In genomic region chr16:67116388-67117311, GRCh38 we compare ENCODE assay signal across 2 cellular contexts.
A peak's percentile ranks its signal among the peaks of the same experiment; 100 is the strongest.
TF ChIP-seq lines count a peak whose summit lies in the region.

No MANE protein-coding gene starts in this region.

TF ChIP-seq in WTC11, 78 proteins besides CTCF, POLR2A, EP300 and RAD21 (continues in another document):
- TF ChIP-seq OVOL2 (CRISPR knock-in tag; IDR thresholded peaks at IDR 0.05; ENCODE audit: borderline replicate concordance) (no peak), MAX (CRISPR knock-in tag; IDR thresholded peaks at IDR 0.05) (no peak), ATF6 (CRISPR knock-in tag; IDR thresholded peaks at IDR 0.05) (no peak), AFF4 (CRISPR knock-in tag; IDR thresholded peaks at IDR 0.05; ENCODE audit: borderline replicate concordance) (no peak), GABPB1 (CRISPR knock-in tag; IDR thresholded peaks at IDR 0.05) (no peak), PRRX2 (CRISPR knock-in tag; IDR thresholded peaks at IDR 0.05) (no peak), FOXP4 (CRISPR knock-in tag; IDR thresholded peaks at IDR 0.05) (no peak), NFE2L1 (CRISPR knock-in tag; IDR thresholded peaks at IDR 0.05) (no peak), FOXK1 (CRISPR knock-in tag; IDR thresholded peaks at IDR 0.05) (no peak), USF1 (CRISPR knock-in tag; IDR thresholded peaks at IDR 0.05) (no peak), STAT6 (CRISPR knock-in tag; conservative IDR thresholded peaks at IDR 0.05; ENCODE audit: low read depth) (no peak), MYBL2 (CRISPR knock-in tag; IDR thresholded peaks at IDR 0.05) (no peak), CREM (CRISPR knock-in tag; IDR thresholded peaks at IDR 0.05) (no peak), FOXJ3 (CRISPR knock-in tag; IDR thresholded peaks at IDR 0.05; ENCODE audit: borderline replicate concordance) (no peak), ZNF416 (CRISPR knock-in tag; IDR thresholded peaks at IDR 0.05) (no peak), SOX15 (CRISPR knock-in tag; IDR thresholded peaks at IDR 0.05) (no peak), TEAD1 (CRISPR knock-in tag; IDR thresholded peaks at IDR 0.05) (no peak)

TF ChIP-seq in HepG2, 621 proteins besides CTCF, POLR2A, EP300 and RAD21 (continues in another document):
- TF ChIP-seq FOXP4 (CRISPR knock-in tag; IDR thresholded peaks at IDR 0.05) = peak; percentile 39; the same call in 1 of the 2 replicates
- TF ChIP-seq ARNTL (CRISPR knock-in tag; IDR thresholded peaks at IDR 0.05) = peak; percentile 65; the same call in 1 of the 2 replicates
- no peak for TF ChIP-seq ZNF407 (CRISPR knock-in tag; IDR thresholded peaks at IDR 0.05; ENCODE audit: not compliant biosample characterization)
- no peak for TF ChIP-seq ZNF446 (CRISPR knock-in tag; IDR thresholded peaks at IDR 0.05)
- no peak for TF ChIP-seq HOXA3 (CRISPR knock-in tag; IDR thresholded peaks at IDR 0.05)
- no peak for TF ChIP-seq ZNF33B (CRISPR knock-in tag; IDR thresholded peaks at IDR 0.05)
- 0 out of 2 replicates have a peak, but pooled peaks have one; percentile 47 for TF ChIP-seq PRDM10 (CRISPR knock-in tag; IDR thresholded peaks at IDR 0.05; ENCODE audit: low read depth)
- peak; percentile 21; the same call in 1 of the 2 replicates for TF ChIP-seq ZFX (CRISPR knock-in tag; IDR thresholded peaks at IDR 0.05; ENCODE audit: low read depth)
- TF ChIP-seq DMTF1 (CRISPR knock-in tag; IDR thresholded peaks at IDR 0.05) = no peak
- peak; percentile 54; the same call in 1 of the 2 replicates for TF ChIP-seq FOSL2 (CRISPR knock-in tag; IDR thresholded peaks at IDR 0.05)
- no peak for TF ChIP-seq DDIT3 (CRISPR knock-in tag; IDR thresholded peaks at IDR 0.05)
- no peak for TF ChIP-seq NFATC3 (CRISPR knock-in tag; IDR thresholded peaks at IDR 0.05)
- TF ChIP-seq MAFK (conservative IDR thresholded peaks at IDR 0.05 in 1 of 2, IDR thresholded peaks at IDR 0.05 in 1 of 2; ENCODE audit: low read length in 2 of 2) = peak in 1 of 2 experiments; percentile 34; a peak in 1 of 4 replicates
- no peak for TF ChIP-seq PBX2 (CRISPR knock-in tag; IDR thresholded peaks at IDR 0.05)
- TF ChIP-seq ZNF362 (CRISPR knock-in tag; IDR thresholded peaks at IDR 0.05; ENCODE audit: borderline replicate concordance) = peak; percentile 57; the same call in 1 of the 2 replicates
- TF ChIP-seq ERF (CRISPR knock-in tag; IDR thresholded peaks at IDR 0.05) = no peak
- TF ChIP-seq ZNF264 (CRISPR knock-in tag; IDR thresholded peaks at IDR 0.05) = 0 out of 2 replicates have a peak, but pooled peaks have one; percentile 31
- no peak for TF ChIP-seq THYN1 (CRISPR knock-in tag; IDR thresholded peaks at IDR 0.05; ENCODE audit: borderline replicate concordance, low read depth)
- TF ChIP-seq ZNF501 (CRISPR knock-in tag; IDR thresholded peaks at IDR 0.05) = peak; percentile 31; the same call in 1 of the 2 replicates
- 0 out of 2 replicates have a peak, but pooled peaks have one; percentile 13 for TF ChIP-seq ZFY (CRISPR knock-in tag; IDR thresholded peaks at IDR 0.05)
- TF ChIP-seq GATAD2A (CRISPR knock-in tag; IDR thresholded peaks at IDR 0.05) = 0 out of 2 replicates have a peak, but pooled peaks have one; percentile 9
- no peak for TF ChIP-seq FOXP1 (IDR thresholded peaks at IDR 0.05)
- peak; percentile 11; the same call in 1 of the 2 replicates for TF ChIP-seq FOXP1 (CRISPR knock-in tag; IDR thresholded peaks at IDR 0.05)
- 0 out of 2 replicates have a peak, but pooled peaks have one; percentile 37 for TF ChIP-seq ZNF614 (CRISPR knock-in tag; IDR thresholded peaks at IDR 0.05; ENCODE audit: borderline replicate concordance)
- no peak for TF ChIP-seq ZNF296 (CRISPR knock-in tag; conservative IDR thresholded peaks at IDR 0.05)
- 0 out of 2 replicates have a peak, but pooled peaks have one; percentile 16 for TF ChIP-seq ZNF292 (CRISPR knock-in tag; IDR thresholded peaks at IDR 0.05; ENCODE audit: borderline replicate concordance, low read depth)
- TF ChIP-seq EZH2 (conservative IDR thresholded peaks at IDR 0.05; ENCODE audit: low read depth, low read length) = no peak
- peak; percentile 59; the same call in 1 of the 2 replicates for TF ChIP-seq MXD4 (CRISPR knock-in tag; IDR thresholded peaks at IDR 0.05)
- peak; percentile 49 for TF ChIP-seq FOXA3 (CRISPR knock-in tag; IDR thresholded peaks at IDR 0.05)
- no peak for TF ChIP-seq YY1 (IDR thresholded peaks at IDR 0.05; ENCODE audit: insufficient read depth, insufficient replicate concordance, low read depth, low read length)
- TF ChIP-seq SP5 (CRISPR knock-in tag; IDR thresholded peaks at IDR 0.05; ENCODE audit: borderline replicate concordance, low read depth) = no peak
- TF ChIP-seq TARDBP (CRISPR knock-in tag; IDR thresholded peaks at IDR 0.05) = 0 out of 2 replicates have a peak, but pooled peaks have one; percentile 7
- no peak for TF ChIP-seq ZNF557 (CRISPR knock-in tag; IDR thresholded peaks at IDR 0.05)
